1 cellular context compared by ENCODE assay signal in genomic region chr13:27379694-27380596, GRCh38.
TF ChIP-seq lines count a peak whose summit lies in the region.

No MANE protein-coding gene starts in this region.

TF ChIP-seq in H1, 55 proteins besides CTCF, POLR2A, EP300 and RAD21 (continued from another document):
- TF ChIP-seq CHD7 (IDR thresholded peaks at IDR 0.05; ENCODE audit: insufficient replicate concordance, low read length), result no peak
- TF ChIP-seq KDM4A (IDR thresholded peaks at IDR 0.05; ENCODE audit: low read depth, low read length, severe bottlenecking), result no peak
- no peak for TF ChIP-seq POLR2AphosphoS5 (IDR thresholded peaks at IDR 0.05; ENCODE audit: low read depth, low read length)
- no peak for TF ChIP-seq JUND (IDR thresholded peaks at IDR 0.05; ENCODE audit: low read length)
- TF ChIP-seq SRF (IDR thresholded peaks at IDR 0.05; ENCODE audit: low read depth, low read length), result no peak
- no peak for TF ChIP-seq BACH1 (IDR thresholded peaks at IDR 0.05; ENCODE audit: low read length)
- no peak for TF ChIP-seq EZH2 (IDR thresholded peaks at IDR 0.05; ENCODE audit: low read depth, low read length, severe bottlenecking)
- no peak for TF ChIP-seq FOSL1 (IDR thresholded peaks at IDR 0.05; ENCODE audit: insufficient read depth, low read depth, low read length)
- no peak for TF ChIP-seq SIRT6 (IDR thresholded peaks at IDR 0.05; ENCODE audit: low read length)
- TF ChIP-seq YY1 (IDR thresholded peaks at IDR 0.05; ENCODE audit: low read depth, low read length), result no peak
